ENCODE assay signal across 5 cellular contexts in the genomic region with DNA sequence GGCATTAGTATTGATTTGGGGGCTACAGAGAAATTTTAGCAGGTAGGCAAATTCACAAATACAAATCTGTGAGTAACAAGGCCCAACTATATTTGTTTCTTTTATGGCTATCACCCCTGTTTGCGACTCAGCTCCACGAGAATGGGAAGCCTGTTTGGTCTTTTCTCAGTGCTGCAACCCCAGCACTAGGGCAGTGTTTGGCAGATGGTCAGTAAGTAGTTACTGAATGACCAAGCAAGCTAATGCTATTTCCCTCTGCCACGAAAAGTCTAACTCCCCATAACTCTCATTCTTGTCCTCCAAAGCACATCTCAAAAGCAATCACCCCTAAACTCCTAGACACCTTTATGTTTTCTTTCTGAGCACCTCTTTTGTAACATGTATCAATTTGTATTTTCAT.
"Had no signal": no experiment of that assay in that cellular context is flagged by ENCODE, and none has a peak within 500 bp of the region (broad histone marks: within the 10 kb centered on the region; RNA-seq: fewer than 3 reads in every experiment).

No MANE protein-coding gene starts in this region.

- DNase-seq: IMR-90, KBM-7 had no signal

- H3K27ac ChIP-seq: HL-60 had no signal

- ATAC-seq: HepG2, K562 had no signal

- H3K4me3 ChIP-seq: K562 had no signal
